In genomic region chr4:26912810-26913209, GRCh38 we compare ENCODE assay signal across 11 cellular contexts. TPM values are rescaled to one million over a fixed set of nuclear protein-coding genes. Genes with fewer than 3 reads are reported as not detected.
DNase-seq lines count a peak whose midpoint lies in the region; ATAC-seq and TF ChIP-seq lines count a peak whose summit lies in the region.
"Had no signal": no experiment of that assay in that cellular context is flagged by ENCODE, and none has a peak within 500 bp of the region (broad histone marks: within the 10 kb centered on the region; RNA-seq: fewer than 3 reads in every experiment).

No MANE protein-coding gene starts in this region.

- H3K36me3 Mint-ChIP-seq in GM23338 (ENCODE audit: low read depth) = no peaks in the 10 kb centered on the region
- peaks cover 6% of the 10 kb centered on the region for H3K36me3 Mint-ChIP-seq in T-helper 1 cell treated with Interleukin-12 subunit alpha and Interleukin-12 subunit beta and Interleukin-4 antibody, amounts not matched to agents 30 μg/mL and 1 μg/mL, for 36 hours (ENCODE audit: low read depth)
- no peaks in the 10 kb centered on the region for H3K36me3 Mint-ChIP-seq in natural killer cell treated with Interleukin-12 subunit alpha and Interleukin-12 subunit beta and Interleukin-15 and Interleukin-18, amount 100 ng/mL, for 72 hours

- peak; percentile 72 for ATAC-seq in GM18867 (IDR thresholded peaks at IDR 0.05; ENCODE audit: unreplicated experiment)
- ATAC-seq in GM23338 = peak; percentile 52
- ATAC-seq in natural killer cell treated with Interleukin-12 subunit alpha and Interleukin-12 subunit beta and Interleukin-15 and Interleukin-18, amount 100 ng/mL, for 72 hours = peak; percentile 58 to 74

- peaks cover 18% of the 10 kb centered on the region for H3K79me2 ChIP-seq in GM23338 (replicated peaks; ENCODE audit: insufficient read depth)

- H3K9me3 Mint-ChIP-seq in GM23338 = no peaks in the 10 kb centered on the region
- no peaks in the 10 kb centered on the region for H3K9me3 Mint-ChIP-seq in T-helper 1 cell treated with Interleukin-12 subunit alpha and Interleukin-12 subunit beta and Interleukin-4 antibody, amounts not matched to agents 30 μg/mL and 1 μg/mL, for 36 hours
- H3K9me3 Mint-ChIP-seq in natural killer cell treated with Interleukin-12 subunit alpha and Interleukin-12 subunit beta and Interleukin-15 and Interleukin-18, amount 100 ng/mL, for 72 hours = no peaks in the 10 kb centered on the region

- H3K36me3 ChIP-seq in GM23338 (ENCODE audit: insufficient read depth) = no peaks in the 10 kb centered on the region
- H3K36me3 ChIP-seq: neutrophil had no signal

- H2AFZ ChIP-seq in GM23338 = no peak overlapping the region

- H3K9me2 ChIP-seq in GM23338 (ENCODE audit: insufficient read depth) = no peaks in the 10 kb centered on the region

- H4K20me1 ChIP-seq in GM23338 (replicated peaks; ENCODE audit: insufficient read depth) = no peaks in the 10 kb centered on the region; the same call in 1 of the 2 replicates

- DNase-seq in GM23338 (ENCODE audit: low spot score) (no peak), NCI-H146 (lab: John Stamatoyannopoulos, UW) (no peak), Kasumi-1 (lab: John Stamatoyannopoulos, UW) (no peak), RWPE1 (ENCODE audit: low spot score) (no peak)
- no peak for DNase-seq in natural killer cell treated with Interleukin-12 subunit alpha and Interleukin-12 subunit beta and Interleukin-15 and Interleukin-18, amount 100 ng/mL, for 72 hours (ENCODE audit: low spot score)
- DNase-seq: central memory CD4-positive, alpha-beta T cell; DMS79 treated with DMSO at 0.1 percent for 48 hours; NCI-H1930 had no signal

- H3K4me1 Mint-ChIP-seq in GM23338 = peaks cover 30% of the 10 kb centered on the region
- peaks cover 63% of the 10 kb centered on the region for H3K4me1 Mint-ChIP-seq in T-helper 1 cell treated with Interleukin-12 subunit alpha and Interleukin-12 subunit beta and Interleukin-4 antibody, amounts not matched to agents 30 μg/mL and 1 μg/mL, for 36 hours (ENCODE audit: low read depth)
- peaks cover 54 to 84% of the 10 kb centered on the region in 2 donors for H3K4me1 Mint-ChIP-seq in natural killer cell treated with Interleukin-12 subunit alpha and Interleukin-12 subunit beta and Interleukin-15 and Interleukin-18, amount 100 ng/mL, for 72 hours (ENCODE audit: low read depth in 2 of 2)

- H3K4me3 ChIP-seq in GM23338 = no peak overlapping the region

- H3K4me1 ChIP-seq in GM23338 (ENCODE audit: insufficient read depth) = peaks cover 29% of the 10 kb centered on the region

- no peak overlapping the region for H3K27ac ChIP-seq in GM23338 (ENCODE audit: low read depth)
- H3K27ac ChIP-seq in RWPE1 = no peak overlapping the region
- H3K27ac ChIP-seq: neutrophil had no signal

- POLR2A ChIA-PET in RWPE1 (lab: Yijun Ruan, JAX; ENCODE audit: low non-redundant PET) = no interaction called here

- no peak overlapping the region for H3K4me3 Mint-ChIP-seq in GM23338
- peak overlapping the region; percentile 53 for H3K4me3 Mint-ChIP-seq in T-helper 1 cell treated with Interleukin-12 subunit alpha and Interleukin-12 subunit beta and Interleukin-4 antibody, amounts not matched to agents 30 μg/mL and 1 μg/mL, for 36 hours
- peak overlapping the region; percentile 61 for H3K4me3 Mint-ChIP-seq in natural killer cell treated with Interleukin-12 subunit alpha and Interleukin-12 subunit beta and Interleukin-15 and Interleukin-18, amount 100 ng/mL, for 72 hours

- no peaks in the 10 kb centered on the region for H3K27me3 ChIP-seq in GM23338 (ENCODE audit: insufficient read depth)
- H3K27me3 ChIP-seq: neutrophil had no signal

- no peaks in the 10 kb centered on the region for H3K27me3 Mint-ChIP-seq in GM23338 (ENCODE audit: insufficient read depth, low read depth, poor library complexity)
- H3K27me3 Mint-ChIP-seq in T-helper 1 cell treated with Interleukin-12 subunit alpha and Interleukin-12 subunit beta and Interleukin-4 antibody, amounts not matched to agents 30 μg/mL and 1 μg/mL, for 36 hours (ENCODE audit: low read depth) = no peaks in the 10 kb centered on the region
- H3K27me3 Mint-ChIP-seq in natural killer cell treated with Interleukin-12 subunit alpha and Interleukin-12 subunit beta and Interleukin-15 and Interleukin-18, amount 100 ng/mL, for 72 hours = no peaks in the 10 kb centered on the region

- TF ChIP-seq CTCF in GM23338 (conservative IDR thresholded peaks at IDR 0.05; ENCODE audit: low read depth in 2 of 2) (no peak), RWPE1 (conservative IDR thresholded peaks at IDR 0.05; ENCODE audit: low read depth) (no peak)

- H3K4me2 ChIP-seq in GM23338 = 0 out of 2 replicates have a peak overlapping the region, but pooled peaks have one; percentile 27

- H3K27ac Mint-ChIP-seq in GM23338 = no peak overlapping the region
- peak overlapping the region; percentile 62 for H3K27ac Mint-ChIP-seq in T-helper 1 cell treated with Interleukin-12 subunit alpha and Interleukin-12 subunit beta and Interleukin-4 antibody, amounts not matched to agents 30 μg/mL and 1 μg/mL, for 36 hours
- H3K27ac Mint-ChIP-seq in natural killer cell treated with Interleukin-12 subunit alpha and Interleukin-12 subunit beta and Interleukin-15 and Interleukin-18, amount 100 ng/mL, for 72 hours = peak overlapping the region; percentile 56 to 74

- H3F3A ChIP-seq in GM23338 (replicated peaks; ENCODE audit: low read depth) = no peaks in the 10 kb centered on the region

- CTCF ChIA-PET in RWPE1 (lab: Yijun Ruan, JAX) = no interaction called here

TF ChIP-seq in GM23338, 12 proteins besides CTCF, POLR2A, EP300 and RAD21 (continues in another document):
- TF ChIP-seq ZNF331 (CRISPR knock-in tag; IDR thresholded peaks at IDR 0.05; ENCODE audit: low read depth) (no peak), NANOG (IDR thresholded peaks at IDR 0.05; ENCODE audit: borderline replicate concordance) (no peak), JUNB (IDR thresholded peaks at IDR 0.05; ENCODE audit: unreplicated experiment) (no peak), ZNF462 (CRISPR knock-in tag; IDR thresholded peaks at IDR 0.05) (no peak), STAT1 (IDR thresholded peaks at IDR 0.05; ENCODE audit: unreplicated experiment) (no peak), ZNF114 (CRISPR knock-in tag; IDR thresholded peaks at IDR 0.05) (no peak), POLR2AphosphoS5 (IDR thresholded peaks at IDR 0.05; ENCODE audit: low read depth) (no peak)

RNA-seq across cellular contexts. Expression of gene STIM2, which starts 52.2 kb away (rescaled TPM):
- total RNA-seq in GM23338 (2014; rRNA removed; shearing (Covaris generic)) = 13.1 and 15.1 TPM in 2 replicates
- 17.4 and 17.8 TPM in 2 replicates for polyA plus RNA-seq in GM23338 (2016; fragmentation: Nextera tagmentation; extraction: Ambion mirVana)
- 10 to 100 TPM; 55.5 to 57.9 TPM for total RNA-seq in natural killer cell treated with Interleukin-12 subunit alpha and Interleukin-12 subunit beta and Interleukin-15 and Interleukin-18, amount 100 ng/mL, for 72 hours
